11 cellular contexts compared by ENCODE assay signal in genomic region chr5:123090641-123091257, GRCh38. TPM values are rescaled to one million over a fixed set of nuclear protein-coding genes. Genes with fewer than 3 reads are reported as not detected.
DNase-seq lines count a peak whose midpoint lies in the region; TF ChIP-seq lines count a peak whose summit lies in the region.
"Had no signal": no experiment of that assay in that cellular context is flagged by ENCODE, and none has a peak within 500 bp of the region (broad histone marks: within the 10 kb centered on the region; RNA-seq: fewer than 3 reads in every experiment).

No MANE protein-coding gene starts in this region.

- intact Hi-C loops in esophagus squamous epithelium (cut with DNase I): no loop called here

- H3K4me1 ChIP-seq in ACC112 (ENCODE audit: control insufficient read depth, insufficient read depth, low read length, unreplicated experiment): peaks cover 9% of the 10 kb centered on the region
- H3K4me1 ChIP-seq in HUES6 (ENCODE audit: control insufficient read depth, insufficient read depth, low read length): peaks cover 47% of the 10 kb centered on the region
- peaks cover 21 to 88% (median 29%) of the 10 kb centered on the region in 3 donors for H3K4me1 ChIP-seq in esophagus squamous epithelium
- peaks cover 14 to 25% of the 10 kb centered on the region in 2 donors for H3K4me1 ChIP-seq in neuronal stem cell (ENCODE audit: control insufficient read depth in 2 of 2, insufficient read depth in 1 of 2, low read depth in 1 of 2, low read length in 2 of 2)

- H3K79me2 ChIP-seq in ACC112 (ENCODE audit: control insufficient read depth, insufficient read depth, low read length, unreplicated experiment): no peaks in the 10 kb centered on the region

- H3K79me1 ChIP-seq in neuronal stem cell (ENCODE audit: low read depth, low read length): peaks cover 1% of the 10 kb centered on the region

- H3K4me2 ChIP-seq in neuronal stem cell (ENCODE audit: insufficient read depth, low read length, poor library complexity, severe bottlenecking): peak overlapping the region; percentile 100

- 17 to 22% methylated on average over 10 to 11 of the region's 40 CpGs for WGBS in esophagus squamous epithelium, 2 donors
- no CpG with 5 or more reads among the region's 40 CpGs for WGBS in neuronal stem cell (ENCODE audit: extremely low coverage in 2 of 2, insufficient read length in 2 of 2, insufficient replicate concordance in 1 of 2), 2 donors

- CTCF ChIA-PET in HEK293T (lab: Yijun Ruan, JAX): interaction anchor here (0.6 kb wide), 1 partner anchor 29 kb away, joined by 3 read pairs; no protein-coding TSS in a partner anchor
- CTCF ChIA-PET in RWPE1 (lab: Yijun Ruan, JAX): interaction anchor here (0.8 kb wide), 1 partner anchor 48 kb away, joined by 3 read pairs; no protein-coding TSS in a partner anchor

- no peak overlapping the region for H3K4ac ChIP-seq in neuronal stem cell (ENCODE audit: low read length)

- no peak overlapping the region for H3K14ac ChIP-seq in neuronal stem cell (ENCODE audit: low read length)

- peak overlapping the region; percentile 35 for H3K18ac ChIP-seq in neuronal stem cell (ENCODE audit: low read length)

- H2BK12ac ChIP-seq in neuronal stem cell (ENCODE audit: low read length): no peak overlapping the region

- DNase-seq in esophagus squamous epithelium (lab: John Stamatoyannopoulos, UW): no peak
- DNase-seq in neuronal stem cell (ENCODE audit: low spot score): no peak
- no peak for DNase-seq in HEK293T (ENCODE audit: extremely low spot score)
- DNase-seq in HCEC 1CT: no peak
- no peak for DNase-seq in RWPE1 (ENCODE audit: low spot score)
- DNase-seq in DMS79 (lab: John Stamatoyannopoulos, UW): no peak
- DNase-seq: CD4-positive, alpha-beta T cell; cortex of kidney had no signal

- peak overlapping the region; percentile 81 for H2BK15ac ChIP-seq in neuronal stem cell (ENCODE audit: low read length)

- H3K27ac ChIP-seq in ACC112 (ENCODE audit: low read depth, low read length) (no peak overlapping the region), HUES6 (ENCODE audit: low read depth, low read length) (no peak overlapping the region), esophagus squamous epithelium (peak overlapping the region in 1 of 4 donors; percentile 60), neuronal stem cell (replicated peaks; ENCODE audit: low read length) (no peak overlapping the region), RWPE1 (no peak overlapping the region)

- peak overlapping the region; percentile 10 for H3K9ac ChIP-seq in HUES6 (ENCODE audit: low read length)
- peak overlapping the region; percentile 50 for H3K9ac ChIP-seq in neuronal stem cell (ENCODE audit: low read depth, low read length, poor library complexity)

- H4K8ac ChIP-seq in neuronal stem cell (ENCODE audit: low read depth, low read length): no peak overlapping the region

- H3K36me3 ChIP-seq in ACC112 (ENCODE audit: insufficient read depth, low read length): no peaks in the 10 kb centered on the region
- no peaks in the 10 kb centered on the region for H3K36me3 ChIP-seq in HUES6 (ENCODE audit: control insufficient read depth, insufficient read depth, low read length)
- no peaks in the 10 kb centered on the region for H3K36me3 ChIP-seq in esophagus squamous epithelium
- H3K36me3 ChIP-seq in neuronal stem cell (replicated peaks in 1 of 2; ENCODE audit: control insufficient read depth in 2 of 2, insufficient read depth in 2 of 2, low read length in 2 of 2): no peaks in the 10 kb centered on the region

- H2BK5ac ChIP-seq in neuronal stem cell (ENCODE audit: low read length): no peak overlapping the region

- peaks cover 99% of the 10 kb centered on the region for H3K27me3 ChIP-seq in ACC112 (ENCODE audit: insufficient read depth, low read length)
- peaks cover 100% of the 10 kb centered on the region for H3K27me3 ChIP-seq in HUES6 (ENCODE audit: control insufficient read depth, insufficient read depth, low read length)
- H3K27me3 ChIP-seq in esophagus squamous epithelium: peaks cover 13 to 100% (median 24%) of the 10 kb centered on the region in 4 donors
- H3K27me3 ChIP-seq in neuronal stem cell (ENCODE audit: control insufficient read depth in 3 of 3, insufficient read depth in 3 of 3, low read depth in 1 of 3, low read length in 3 of 3): peaks cover 58 to 100% (median 97%) of the 10 kb centered on the region in 3 experiments

- H3K9me3 ChIP-seq in HUES6 (ENCODE audit: control insufficient read depth, insufficient read depth, low read depth, low read length) (no peaks in the 10 kb centered on the region), esophagus squamous epithelium (no peaks in the 10 kb centered on the region), neuronal stem cell (replicated peaks in 1 of 2; ENCODE audit: control insufficient read depth in 2 of 2, insufficient read depth in 1 of 2, low read depth in 1 of 2, low read length in 2 of 2) (no peaks in the 10 kb centered on the region)

- TF ChIP-seq CTCF in esophagus squamous epithelium (IDR thresholded peaks at IDR 0.05): no peak
- TF ChIP-seq CTCF in RWPE1 (conservative IDR thresholded peaks at IDR 0.05; ENCODE audit: low read depth): no peak

- H4K91ac ChIP-seq in neuronal stem cell (ENCODE audit: low read depth, low read length, poor library complexity): no peak overlapping the region

- H2AFZ ChIP-seq in ACC112 (ENCODE audit: low read length, unreplicated experiment) (no peak overlapping the region), neuronal stem cell (ENCODE audit: low read length) (peak overlapping the region; percentile 93)

- H3K4me3 ChIP-seq in ACC112 (ENCODE audit: low read depth, low read length): peak overlapping the region; percentile 72; the same call in 1 of the 2 replicates
- peak overlapping the region; percentile 86 for H3K4me3 ChIP-seq in HUES6 (ENCODE audit: low read depth, low read length)
- peak overlapping the region; percentile 41 to 84 (median 61) for H3K4me3 ChIP-seq in esophagus squamous epithelium
- H3K4me3 ChIP-seq in neuronal stem cell (ENCODE audit: low read length in 2 of 2): peak overlapping the region in 1 of 2 donors; percentile 78

- POLR2A ChIA-PET in HEK293T (lab: Yijun Ruan, JAX): interaction anchor here (0.8 kb wide), 1 partner anchor 73 kb away, joined by 3 read pairs; no protein-coding TSS in a partner anchor
- POLR2A ChIA-PET in RWPE1 (lab: Yijun Ruan, JAX; ENCODE audit: low non-redundant PET): interaction anchor here (0.5 to 0.6 kb wide), 2 partner anchors 57 to 513 kb away, joined by 3 read pairs; no protein-coding TSS in a partner anchor

- no peak overlapping the region for H3K23ac ChIP-seq in neuronal stem cell (ENCODE audit: low read depth, low read length, poor library complexity)

- TF ChIP-seq POLR2A in esophagus squamous epithelium (IDR thresholded peaks at IDR 0.05): no peak

- no peak overlapping the region for H2AK5ac ChIP-seq in neuronal stem cell (ENCODE audit: low read depth, low read length)

- H2BK120ac ChIP-seq in neuronal stem cell (ENCODE audit: low read depth, low read length): no peak overlapping the region

TF ChIP-seq in HEK293T, 16 proteins besides CTCF, POLR2A, EP300 and RAD21:
- TF ChIP-seq CTBP1 (IDR thresholded peaks at IDR 0.05; ENCODE audit: borderline replicate concordance) (no peak), ZNF384 (IDR thresholded peaks at IDR 0.05) (no peak), TARDBP (IDR thresholded peaks at IDR 0.05) (no peak)

RNA-seq across cellular contexts. Expression of gene PRDM6, which starts 1.7 kb away (rescaled TPM):
- total RNA-seq in esophagus squamous epithelium: 1 to 10 TPM in 1 of 4 donors, under 1 TPM in 3; 0.11 to 1.3 (median 0.51) TPM
- 0.01 TPM for polyA plus RNA-seq in neuronal stem cell (2013, experiment 1 of 2)
- 0.01 TPM for polyA plus RNA-seq in neuronal stem cell (2013, experiment 2 of 2)
- total RNA-seq: activated CD8-positive, alpha-beta memory T cell treated with anti-CD3 and anti-CD28 coated beads for 36 hours; CD4-positive, alpha-beta T cell had no signal

RNA-seq across cellular contexts. Expression of gene PPIC, which starts 54.2 kb away (rescaled TPM):
- 10 to 100 TPM; 21.7 to 77.3 (median 58.5) TPM for total RNA-seq in esophagus squamous epithelium
- 0.04 TPM for polyA plus RNA-seq in neuronal stem cell (2013, experiment 1 of 2)
- polyA plus RNA-seq in neuronal stem cell (2013, experiment 2 of 2): 0.06 TPM
- total RNA-seq: activated CD8-positive, alpha-beta memory T cell treated with anti-CD3 and anti-CD28 coated beads for 36 hours; CD4-positive, alpha-beta T cell had no signal
